ENCODE assay signal across 18 cellular contexts in the genomic region with DNA sequence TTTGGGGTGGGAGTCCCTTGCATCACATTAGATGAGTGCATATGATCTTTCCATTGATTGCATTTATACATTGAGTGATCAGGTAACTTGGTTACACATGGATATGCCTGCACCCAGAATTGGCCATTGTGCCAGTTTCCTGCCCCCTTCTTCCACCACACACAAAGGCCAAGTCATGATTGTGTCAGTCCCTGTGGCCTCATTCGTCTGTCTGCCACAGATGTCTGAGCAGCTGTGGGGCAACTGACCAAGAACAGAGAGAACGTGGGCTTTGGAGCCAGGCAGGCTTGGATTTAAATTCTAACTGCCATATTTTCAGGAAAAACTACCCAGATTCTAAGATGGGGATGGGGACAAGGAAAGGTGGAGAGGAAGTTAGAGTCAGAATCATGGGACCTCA. TPM values are rescaled to one million over a fixed set of nuclear protein-coding genes. Genes with fewer than 3 reads are reported as not detected.
DNase-seq lines count a peak whose midpoint lies in the region; FAIRE-seq and TF ChIP-seq lines count a peak whose summit lies in the region.
"Had no signal": no experiment of that assay in that cellular context is flagged by ENCODE, and none has a peak within 500 bp of the region (broad histone marks: within the 10 kb centered on the region; RNA-seq: fewer than 3 reads in every experiment).

No MANE protein-coding gene starts in this region.

- H3K4me3 Mint-ChIP-seq in activated CD4-positive, alpha-beta T cell treated with anti-CD3 and anti-CD28 coated beads, Interleukin-2, amount 10 ng/mL, durations not matched to agents 24 days and 14 days: peak overlapping the region; percentile 2
- H3K4me3 Mint-ChIP-seq: IgD-negative memory B cell had no signal

- peak overlapping the region; percentile 76 for H3K27ac ChIP-seq in skeletal muscle tissue (ENCODE audit: low read depth, low read length)
- H3K27ac ChIP-seq: colonic mucosa had no signal

- H3K4me1 ChIP-seq in skeletal muscle tissue (ENCODE audit: control insufficient read depth in 3 of 3, insufficient read depth in 3 of 3, low read length in 3 of 3): peaks cover 66 to 81% (median 76%) of the 10 kb centered on the region in 3 donors

- H3K9ac ChIP-seq in skeletal muscle tissue (ENCODE audit: low read depth in 1 of 3, low read length in 3 of 3): no peak overlapping the region

- H3K36me3 ChIP-seq in skeletal muscle tissue (ENCODE audit: control insufficient read depth in 3 of 3, insufficient read depth in 3 of 3, low read length in 3 of 3): no peaks in the 10 kb centered on the region
- H3K36me3 ChIP-seq: colonic mucosa had no signal

- H3K27ac Mint-ChIP-seq in activated CD4-positive, alpha-beta T cell treated with anti-CD3 and anti-CD28 coated beads, Interleukin-2, amount 10 ng/mL, durations not matched to agents 24 days and 14 days: no peak overlapping the region
- H3K27ac Mint-ChIP-seq: progenitor cell of endocrine pancreas had no signal

- intact Hi-C loops in activated CD4-positive, alpha-beta T cell treated with anti-CD3 and anti-CD28 coated beads, Interleukin-2, amount 10 ng/mL, durations not matched to agents 24 days and 14 days (cut with micrococcal nuclease): no loop called here
- intact Hi-C loops in posterior vena cava (cut with DNase I): loop anchor here (2.0 to 10.0 kb wide), 4 partner anchors 48 to 608 kb away; a partner anchor contains a TSS

- no peak for FAIRE-seq in D721Med (lab: Jason Lieb, UNC)
- FAIRE-seq: A549, GM12878 had no signal

- no peaks in the 10 kb centered on the region for H3K27me3 Mint-ChIP-seq in activated CD4-positive, alpha-beta T cell treated with anti-CD3 and anti-CD28 coated beads, Interleukin-2, amount 10 ng/mL, durations not matched to agents 24 days and 14 days
- H3K27me3 Mint-ChIP-seq: IgD-negative memory B cell, progenitor cell of endocrine pancreas had no signal

- H3K9me3 Mint-ChIP-seq in activated CD4-positive, alpha-beta T cell treated with anti-CD3 and anti-CD28 coated beads, Interleukin-2, amount 10 ng/mL, durations not matched to agents 24 days and 14 days: no peaks in the 10 kb centered on the region
- H3K9me3 Mint-ChIP-seq: IgD-negative memory B cell had no signal

- H3K27me3 ChIP-seq in skeletal muscle tissue (ENCODE audit: control insufficient read depth in 3 of 3, insufficient read depth in 3 of 3, low read length in 3 of 3): no peaks in the 10 kb centered on the region
- H3K27me3 ChIP-seq: colonic mucosa had no signal

- H3K4me3 ChIP-seq in skeletal muscle tissue (ENCODE audit: low read length in 3 of 3): no peak overlapping the region
- H3K4me3 ChIP-seq: A549, colonic mucosa, GM12878 had no signal

- H3K36me3 Mint-ChIP-seq in activated CD4-positive, alpha-beta T cell treated with anti-CD3 and anti-CD28 coated beads, Interleukin-2, amount 10 ng/mL, durations not matched to agents 24 days and 14 days (ENCODE audit: low read depth): peaks cover 9% of the 10 kb centered on the region
- H3K36me3 Mint-ChIP-seq: IgD-negative memory B cell had no signal

- TF ChIP-seq CTCF in D721Med (IDR thresholded peaks at IDR 0.05; ENCODE audit: insufficient read depth, missing control alignments): no peak

- peaks cover 87% of the 10 kb centered on the region for H3K4me1 Mint-ChIP-seq in activated CD4-positive, alpha-beta T cell treated with anti-CD3 and anti-CD28 coated beads, Interleukin-2, amount 10 ng/mL, durations not matched to agents 24 days and 14 days

- no peaks in the 10 kb centered on the region for H3K9me3 ChIP-seq in skeletal muscle tissue (ENCODE audit: control insufficient read depth in 3 of 3, low read length in 3 of 3)
- H3K9me3 ChIP-seq: A549, colonic mucosa had no signal

- no peak for DNase-seq in activated CD4-positive, alpha-beta T cell treated with anti-CD3 and anti-CD28 coated beads, Interleukin-2, amount 10 ng/mL, durations not matched to agents 24 days and 14 days
- no peak for DNase-seq in activated CD4-positive, alpha-beta T cell treated with anti-CD3 and anti-CD28 coated beads, Interleukin-2, amount 50 U/mL, for 4 hours
- DNase-seq in RPMI7951 (ENCODE audit: low read depth) (peak; percentile 65), globus pallidus (ENCODE audit: low spot score) (peak; percentile 95), posterior vena cava (ENCODE audit: low spot score) (no peak), D721Med (ENCODE audit: insufficient read length, low spot score) (no peak)
- DNase-seq in activated CD4-positive, CD25-positive, alpha-beta regulatory T cell (lab: John Stamatoyannopoulos, UW): no peak
- DNase-seq: colonic mucosa; DMS 273 treated with DMSO at 0.1 percent for 48 hours; H7; NCI-H187; NCI-H748 treated with DMSO at 0.1 percent for 48 hours; stimulated activated CD4-positive, alpha-beta T cell treated with anti-CD3 and anti-CD28 coated beads, Interleukin-4, amount 100 ng/mL, for 4 hours had no signal

RNA-seq across cellular contexts. Expression of a gene that starts 27.0 kb away (rescaled TPM):
- 171 and 172 TPM in 2 replicates for total RNA-seq in activated CD4-positive, alpha-beta T cell treated with anti-CD3 and anti-CD28 coated beads, Interleukin-2, amount 10 ng/mL, durations not matched to agents 24 days and 14 days
- 74.4 and 91.2 TPM in 2 replicates for total RNA-seq in RPMI7951 (2014; rRNA removed; shearing (Covaris generic))
- total RNA-seq in skeletal muscle tissue (52.7 TPM), posterior vena cava (100 to 1,000 TPM in 1 of 2 donors, 10 to 100 TPM in 1; 84.5 to 125 TPM)

Comparison
In these comparisons a context has a peak if more than half of its experiments do, and no peak if none do; other contexts are left out.
1. DNase-seq: peak in RPMI7951 (single experiment) and globus pallidus (single experiment); none in activated CD4-positive, alpha-beta T cell treated with anti-CD3 and anti-CD28 coated beads, Interleukin-2, amount 10 ng/mL, durations not matched to agents 24 days and 14 days (single experiment), activated CD4-positive, alpha-beta T cell treated with anti-CD3 and anti-CD28 coated beads, Interleukin-2, amount 50 U/mL, for 4 hours (0 of 2), activated CD4-positive, CD25-positive, alpha-beta regulatory T cell (0 of 4), posterior vena cava (single experiment) and D721Med (single experiment).